In genomic region chr2:38074047-38074774, GRCh38 we compare ENCODE assay signal across 9 cellular contexts. TPM values are rescaled to one million over a fixed set of nuclear protein-coding genes. Genes with fewer than 3 reads are reported as not detected.
DNase-seq lines count a peak whose midpoint lies in the region; ATAC-seq and TF ChIP-seq lines count a peak whose summit lies in the region.
"Had no signal": no experiment of that assay in that cellular context is flagged by ENCODE, and none has a peak within 500 bp of the region (broad histone marks: within the 10 kb centered on the region; RNA-seq: fewer than 3 reads in every experiment).

No MANE protein-coding gene starts in this region.

- DNase-seq in activated B cell treated with CpG ODN at 0.5 μM for 24 hours (no peak), glutamatergic neuron (no peak), GM10266 (ENCODE audit: extremely low spot score) (no peak), NCI-H1105 treated with DMSO at 0.1 percent for 48 hours (lab: John Stamatoyannopoulos, UW) (no peak), NCI-H510A treated with DMSO at 0.1 percent for 48 hours (lab: John Stamatoyannopoulos, UW) (no peak)

- H3K4me1 Mint-ChIP-seq in activated B cell treated with CpG ODN at 0.5 μM for 24 hours (peaks cover 28% of the 10 kb centered on the region), glutamatergic neuron (ENCODE audit: low read depth, unreplicated experiment) (peaks cover 8% of the 10 kb centered on the region)

- ATAC-seq in activated B cell treated with CpG ODN at 0.5 μM for 24 hours (ENCODE audit: low read depth) (no peak), GM18873 (IDR thresholded peaks at IDR 0.05; ENCODE audit: low FRiP score, unreplicated experiment) (no peak)

- peaks cover 12% of the 10 kb centered on the region for H3K27me3 ChIP-seq in parathyroid adenoma (ENCODE audit: control insufficient read depth, insufficient read depth, low read length)

- no peak overlapping the region for H2AFZ ChIP-seq in parathyroid adenoma

- CTCF ChIA-PET in activated B cell treated with CpG ODN at 0.5 μM for 24 hours (lab: Charles Lee) = no interaction called here

- peak overlapping the region; percentile 20 for H3K4me2 ChIP-seq in parathyroid adenoma (ENCODE audit: low read length)

- H3K4me3 ChIP-seq in parathyroid adenoma (ENCODE audit: low read depth, low read length) = peak overlapping the region; percentile 26

- H3K27ac Mint-ChIP-seq in activated B cell treated with CpG ODN at 0.5 μM for 24 hours (no peak overlapping the region), glutamatergic neuron (ENCODE audit: unreplicated experiment) (no peak overlapping the region)

- no peak for TF ChIP-seq CTCF in activated B cell treated with CpG ODN at 0.5 μM for 24 hours (IDR thresholded peaks at IDR 0.05)
- no peak for TF ChIP-seq CTCF in glutamatergic neuron (IDR thresholded peaks at IDR 0.05; ENCODE audit: partially characterized antibody, unreplicated experiment)
- TF ChIP-seq CTCF in parathyroid adenoma (IDR thresholded peaks at IDR 0.05) = no peak
- no peak for TF ChIP-seq CTCF in GM10266 (IDR thresholded peaks at IDR 0.05; ENCODE audit: control insufficient read depth, insufficient read depth, low read depth, missing control alignments)

- POLR2A ChIA-PET in activated B cell treated with CpG ODN at 0.5 μM for 24 hours (lab: Charles Lee) = no interaction called here

- no peaks in the 10 kb centered on the region for H3K9me3 Mint-ChIP-seq in activated B cell treated with CpG ODN at 0.5 μM for 24 hours
- H3K9me3 Mint-ChIP-seq in glutamatergic neuron (ENCODE audit: unreplicated experiment) = peaks cover 5% of the 10 kb centered on the region

- H3K4me1 ChIP-seq in ES-I3 (ENCODE audit: insufficient read depth, low read length) (peaks cover 12% of the 10 kb centered on the region), parathyroid adenoma (no peaks in the 10 kb centered on the region)

- H3K27ac ChIP-seq in parathyroid adenoma = no peak overlapping the region

- H3K79me2 ChIP-seq in parathyroid adenoma = no peaks in the 10 kb centered on the region

- H3K36me3 ChIP-seq in ES-I3 (ENCODE audit: insufficient read depth, low read length) (no peaks in the 10 kb centered on the region), parathyroid adenoma (ENCODE audit: control insufficient read depth, insufficient read depth, low read length) (no peaks in the 10 kb centered on the region)

- H3K27me3 Mint-ChIP-seq in activated B cell treated with CpG ODN at 0.5 μM for 24 hours = peaks cover 47% of the 10 kb centered on the region
- H3K27me3 Mint-ChIP-seq in glutamatergic neuron (ENCODE audit: unreplicated experiment) = peaks cover 14% of the 10 kb centered on the region

- H3K36me3 Mint-ChIP-seq in activated B cell treated with CpG ODN at 0.5 μM for 24 hours (ENCODE audit: low read depth) = no peaks in the 10 kb centered on the region
- no peaks in the 10 kb centered on the region for H3K36me3 Mint-ChIP-seq in glutamatergic neuron (ENCODE audit: unreplicated experiment)

- H3K9ac ChIP-seq in ES-I3 (ENCODE audit: low read depth, low read length) (peak overlapping the region; percentile 62), parathyroid adenoma (no peak overlapping the region)

- H3K9me3 ChIP-seq in ES-I3 (ENCODE audit: control insufficient read depth, insufficient read depth, low read length) = no peaks in the 10 kb centered on the region
- no peaks in the 10 kb centered on the region for H3K9me3 ChIP-seq in parathyroid adenoma (ENCODE audit: control insufficient read depth, low read length)

- peak overlapping the region; percentile 20 for H3K4me3 Mint-ChIP-seq in activated B cell treated with CpG ODN at 0.5 μM for 24 hours
- peak overlapping the region; percentile 84 for H3K4me3 Mint-ChIP-seq in glutamatergic neuron (ENCODE audit: unreplicated experiment)

- intact Hi-C loops in activated B cell treated with CpG ODN at 0.5 μM for 24 hours (cut with micrococcal nuclease) = no loop called here

RNA-seq across cellular contexts. Expression of gene CYP1B1, which starts 1.7 kb away (rescaled TPM):
- total RNA-seq in activated B cell treated with CpG ODN at 0.5 μM for 24 hours = 0.86 and 1.2 TPM in 2 replicates
- total RNA-seq in glutamatergic neuron (ENCODE audit: unreplicated experiment) = 3.4 TPM
- total RNA-seq: HT1080 had no signal
